Comparison of ENCODE assay signal across 8 cellular contexts in the genomic region with DNA sequence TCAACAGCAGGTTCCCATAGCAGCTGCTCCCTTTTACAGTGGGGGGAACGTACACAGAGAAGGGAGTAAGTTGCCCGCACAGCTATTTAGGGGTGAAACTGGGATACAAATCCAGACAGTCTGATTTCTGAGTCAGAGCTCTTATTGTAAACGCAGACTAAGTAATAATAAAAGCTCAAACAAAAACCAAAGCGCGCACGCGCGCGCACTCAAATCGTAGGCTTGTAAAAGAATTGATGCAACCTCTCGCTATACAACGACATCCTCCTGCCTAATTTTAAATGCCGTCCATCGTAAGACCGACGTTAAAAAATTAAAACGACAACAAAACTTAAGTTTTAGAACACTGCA. TPM values are rescaled to one million over a fixed set of nuclear protein-coding genes. Genes with fewer than 3 reads are reported as not detected.
DNase-seq lines count a peak whose midpoint lies in the region; ATAC-seq and TF ChIP-seq lines count a peak whose summit lies in the region.

No MANE protein-coding gene starts in this region.

- intact Hi-C loops in gastrocnemius medialis (cut with DNase I; ENCODE audit: low total_unique reads) = loop anchor here (5.0 to 10.0 kb wide), 2 partner anchors 185 to 388 kb away; no protein-coding TSS in a partner anchor

- ATAC-seq in GM18511 (IDR thresholded peaks at IDR 0.05; ENCODE audit: unreplicated experiment) = peak; percentile 5
- no peak for ATAC-seq in gastrocnemius medialis
- ATAC-seq in GM21526 (IDR thresholded peaks at IDR 0.05; ENCODE audit: low FRiP score, unreplicated experiment) = no peak

- in situ Hi-C loops in gastrocnemius medialis (cut with MboI; ENCODE audit: low sequenced_read_pairs in 4 of 4) = loop anchor here in 2 of 4 donors (25.0 kb wide), 1 partner anchor 375 kb away; no protein-coding TSS in a partner anchor

- no peak for TF ChIP-seq POLR2A in NB4 (IDR thresholded peaks at IDR 0.05; ENCODE audit: extremely low read depth, insufficient read length)
- TF ChIP-seq POLR2A in gastrocnemius medialis (IDR thresholded peaks at IDR 0.05) = no peak

- H3K27me3 ChIP-seq in gastrocnemius medialis = no peaks in the 10 kb centered on the region

- peak overlapping the region in 2 of 4 donors; percentile 35 to 69 for H3K27ac ChIP-seq in gastrocnemius medialis

- peaks cover 17 to 18% of the 10 kb centered on the region in 2 donors for H3K4me1 ChIP-seq in gastrocnemius medialis

- H3K9me3 ChIP-seq in gastrocnemius medialis = no peaks in the 10 kb centered on the region

- TF ChIP-seq CTCF in NB4 (IDR thresholded peaks at IDR 0.05; ENCODE audit: low read depth, low read length) (no peak), gastrocnemius medialis (IDR thresholded peaks at IDR 0.05 in 4 of 5, conservative IDR thresholded peaks at IDR 0.05 in 1 of 5) (no peak)

- H3K4me3 ChIP-seq in NB4 (ENCODE audit: low read depth, low read length) = peak overlapping the region; percentile 41
- peak overlapping the region; percentile 56 to 76 (median 59) for H3K4me3 ChIP-seq in gastrocnemius medialis

- no peaks in the 10 kb centered on the region for H3K36me3 ChIP-seq in gastrocnemius medialis

- DNase-seq in NB4 (ENCODE audit: low read depth) = peak; percentile 29
- DNase-seq in amniotic epithelial cell (ENCODE audit: low read depth) = peak; percentile 65
- peak; percentile 70 for DNase-seq in hepatic stellate cell (ENCODE audit: low spot score)
- no peak for DNase-seq in gastrocnemius medialis
- DNase-seq in NK-92 treated with Interleukin-12 subunit alpha and Interleukin-12 subunit beta, amount 100 ng/mL, for 24 hours (lab: John Stamatoyannopoulos, UW) = no peak
- DNase-seq in HuH-7.5 (ENCODE audit: low spot score) = no peak

RNA-seq across cellular contexts. Expression of a gene that starts 0.7 kb away (rescaled TPM):
- total RNA-seq in gastrocnemius medialis = 1 to 10 TPM in 3 of 4 donors, under 1 TPM in 1; 0.97 to 3.0 (median 1.8) TPM

Comparison
In these comparisons a context has a peak if more than half of its experiments do, and no peak if none do; other contexts are left out.
1. DNase-seq: peak in NB4 (single experiment), amniotic epithelial cell (single experiment) and hepatic stellate cell (single experiment); none in gastrocnemius medialis (0 of 2), NK-92 treated with Interleukin-12 subunit alpha and Interleukin-12 subunit beta, amount 100 ng/mL, for 24 hours (single experiment) and HuH-7.5 (single experiment).